In genomic region chr3:38626171-38626570, GRCh38 we compare ENCODE assay signal across 9 cellular contexts. TPM values are rescaled to one million over a fixed set of nuclear protein-coding genes. Genes with fewer than 3 reads are reported as not detected.
"Had no signal": no experiment of that assay in that cellular context is flagged by ENCODE, and none has a peak within 500 bp of the region (broad histone marks: within the 10 kb centered on the region; RNA-seq: fewer than 3 reads in every experiment).

No MANE protein-coding gene starts in this region.

- DNase-seq: H9, HCEC 1CT, HFFc6 had no signal

- H3K4me3 ChIP-seq: GM23338 had no signal

- H3K27ac ChIP-seq: HL-60 had no signal

- ATAC-seq: GM23338, HepG2 had no signal

- H3K4me2 ChIP-seq: GM23338 had no signal

- FAIRE-seq: H1, H54, HepG2 had no signal

- H2AFZ ChIP-seq: GM23338 had no signal

RNA-seq across cellular contexts. Expression of gene SCN5A, which starts 23.3 kb away (rescaled TPM):
- total RNA-seq: HepG2 had no signal
- polyA plus RNA-seq: IgD-negative memory B cell had no signal
